26 cellular contexts compared by ENCODE assay signal in the genomic region with DNA sequence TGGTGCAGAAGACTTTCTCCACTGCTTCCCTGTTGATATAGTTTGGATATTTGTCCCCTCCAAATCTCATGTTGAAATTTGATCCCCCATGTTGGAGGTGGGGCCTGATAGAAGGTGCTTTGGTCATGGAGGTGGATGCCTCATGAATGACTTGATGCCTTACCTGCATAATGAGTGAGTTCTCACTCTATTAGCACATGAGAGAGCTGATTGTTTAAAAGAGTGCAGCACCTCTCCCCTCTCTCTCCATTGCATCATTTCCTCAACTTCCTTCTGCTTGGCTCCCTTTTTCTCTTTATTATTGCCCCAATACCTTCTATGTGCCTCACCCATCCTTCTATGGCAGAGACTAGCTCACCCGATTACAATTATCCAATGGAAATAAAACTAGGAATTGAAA.
"Had no signal": no experiment of that assay in that cellular context is flagged by ENCODE, and none has a peak within 500 bp of the region (broad histone marks: within the 10 kb centered on the region; RNA-seq: fewer than 3 reads in every experiment).

No MANE protein-coding gene starts in this region.

- H3K9ac ChIP-seq: KMS-11 had no signal

- H3K4me3 ChIP-seq: ascending aorta, Peyer's patch had no signal

- H3K4me2 ChIP-seq: KMS-11 had no signal

- H3K36me3 ChIP-seq: ascending aorta, Peyer's patch, WERI-Rb-1 had no signal

- DNase-seq: activated CD4-positive, alpha-beta T cell treated with anti-CD3 and anti-CD28 coated beads, Interleukin-2, amount 10 ng/mL, durations not matched to agents 24 days and 14 days; activated CD4-positive, alpha-beta T cell treated with anti-CD3 and anti-CD28 coated beads, Interleukin-2, amount 50 U/mL, for 4 hours; activated CD8-positive, alpha-beta memory T cell treated with anti-CD3 and anti-CD28 coated beads, Interleukin-2, amount 50 U/mL, for 4 hours; activated gamma-delta T cell; activated naive CD4-positive, alpha-beta T cell treated with Interleukin-2 at 50 U/mL for 16 hours; activated naive CD8-positive, alpha-beta T cell treated with anti-CD3 and anti-CD28 coated beads, Interleukin-2, amount 10 ng/mL, durations not matched to agents 7 days and 5 days; activated T-cell treated with anti-CD3 and anti-CD28 coated beads for 4 hours; activated T-cell treated with anti-CD3 and anti-CD28 coated beads, Interleukin-2, amount 50 U/mL, for 48 hours; amygdala; MM.1S; MV-4-11; NCI-H1092; NCI-H1436 treated with DMSO at 0.1 percent for 48 hours; NCI-H1694 treated with DMSO at 0.1 percent for 48 hours; NCI-H2029; NCI-H345; NCI-H524 treated with DMSO at 0.1 percent for 48 hours; PC-3; Peyer's patch; RPMI8226; SIG-M5; T1000; WERI-Rb-1 had no signal

- H3K27me3 ChIP-seq: ascending aorta, Peyer's patch had no signal

- H3K27ac ChIP-seq: ascending aorta, KMS-11, Peyer's patch, WERI-Rb-1 had no signal

- ATAC-seq: PC-3, SK-N-SH treated with all-trans-retinoic acid at 6 μM for 48 hours had no signal

- H3K9me3 ChIP-seq: ascending aorta, Peyer's patch had no signal

- H3K4me1 ChIP-seq: ascending aorta, Peyer's patch had no signal
